ENCODE assay signal across 1 cellular context in the genomic region with DNA sequence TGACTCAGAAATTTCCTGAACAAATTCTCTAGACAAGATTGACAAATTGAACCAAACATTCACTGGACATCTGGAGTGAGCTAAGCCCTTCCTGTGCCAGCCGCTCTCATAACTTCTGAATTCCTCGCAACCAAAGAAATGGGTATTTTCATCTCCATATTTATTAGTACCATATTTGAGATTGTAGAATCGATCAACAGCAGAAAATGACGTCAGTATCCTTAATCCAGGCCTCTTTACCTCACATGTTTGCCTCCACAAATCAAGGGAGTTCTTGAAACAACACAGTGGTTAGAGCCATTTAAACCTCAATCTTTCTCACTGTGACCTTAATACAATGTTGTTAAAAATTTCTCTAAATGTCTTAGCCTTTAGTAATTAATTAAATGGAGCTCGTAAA.
TF ChIP-seq lines count a peak whose summit lies in the region.

No MANE protein-coding gene starts in this region.

TF ChIP-seq in HepG2, 621 proteins besides CTCF, POLR2A, EP300 and RAD21 (continued from another document):
- TF ChIP-seq, protein P1, sequence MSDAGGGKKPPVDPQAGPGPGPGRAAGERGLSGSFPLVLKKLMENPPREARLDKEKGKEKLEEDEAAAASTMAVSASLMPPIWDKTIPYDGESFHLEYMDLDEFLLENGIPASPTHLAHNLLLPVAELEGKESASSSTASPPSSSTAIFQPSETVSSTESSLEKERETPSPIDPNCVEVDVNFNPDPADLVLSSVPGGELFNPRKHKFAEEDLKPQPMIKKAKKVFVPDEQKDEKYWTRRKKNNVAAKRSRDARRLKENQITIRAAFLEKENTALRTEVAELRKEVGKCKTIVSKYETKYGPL (CRISPR knock-in tag; IDR thresholded peaks at IDR 0.05) = no peak
- TF ChIP-seq HNRNPUL1 (IDR thresholded peaks at IDR 0.05; ENCODE audit: low read depth, low read length) = no peak
- TF ChIP-seq CREB1 (IDR thresholded peaks at IDR 0.05) = peak; percentile 74
- no peak for TF ChIP-seq CREB1 (CRISPR knock-in tag; IDR thresholded peaks at IDR 0.05)
